Comparison of ENCODE assay signal across 31 cellular contexts in genomic region chr9:1427856-1428255, GRCh38.
DNase-seq lines count a peak whose midpoint lies in the region; ATAC-seq, FAIRE-seq and TF ChIP-seq lines count a peak whose summit lies in the region.
"Had no signal": no experiment of that assay in that cellular context is flagged by ENCODE, and none has a peak within 500 bp of the region (broad histone marks: within the 10 kb centered on the region; RNA-seq: fewer than 3 reads in every experiment).

No MANE protein-coding gene starts in this region.

- no peak for FAIRE-seq in kidney (lab: Jason Lieb, UNC)
- FAIRE-seq: A204.1, A549, D721Med had no signal

- H3K36me3 ChIP-seq in right atrium auricular region: no peaks in the 10 kb centered on the region
- H3K36me3 ChIP-seq in kidney (ENCODE audit: control insufficient read depth in 1 of 2, insufficient read depth in 2 of 2, low read length in 2 of 2): no peaks in the 10 kb centered on the region
- H3K36me3 ChIP-seq: BE2C; BLaER1; BLaER1 treated with 17β-estradiol and CSF1 and Interleukin-3, amounts not matched to agents 10 nM and 100 nM had no signal

- H3K9ac ChIP-seq in kidney (ENCODE audit: low read length in 2 of 2): no peak overlapping the region
- H3K9ac ChIP-seq: BLaER1; BLaER1 treated with 17β-estradiol and CSF1 and Interleukin-3, amounts not matched to agents 10 nM and 100 nM had no signal

- intact Hi-C loops in left ventricle myocardium superior (cut with micrococcal nuclease) (no loop called here), kidney (cut with DNase I) (no loop called here)

- no peaks in the 10 kb centered on the region for H3K9me3 ChIP-seq in right atrium auricular region
- no peaks in the 10 kb centered on the region for H3K9me3 ChIP-seq in kidney (ENCODE audit: control insufficient read depth in 1 of 2, low read length in 2 of 2)
- H3K9me3 ChIP-seq: A549, BE2C, Caco-2 had no signal

- TF ChIP-seq CTCF in right atrium auricular region (IDR thresholded peaks at IDR 0.05): no peak
- no peak for TF ChIP-seq CTCF in kidney (IDR thresholded peaks at IDR 0.05; ENCODE audit: borderline replicate concordance, extremely low read depth, insufficient read depth)

- DNase-seq in left ventricle myocardium superior (no peak), right atrium auricular region (ENCODE audit: low spot score) (no peak), left kidney (ENCODE audit: low read depth, low spot score) (peak; percentile 26), kidney (no peak)
- DNase-seq: 8988T; ACHN; AML-193; BE2C; C1 segment of cervical spinal cord; Caco-2; Calu3; CD4-positive, alpha-beta memory T cell; CD4-positive, alpha-beta T cell; CD4-positive, CD25-positive, alpha-beta regulatory T cell; CD8-positive, alpha-beta memory T cell; CD8-positive, alpha-beta T cell; COR-L47; DMS 273 treated with DMSO at 0.1 percent for 48 hours; DMS153; DMS53; DMS79; DMS79 treated with DMSO at 0.1 percent for 48 hours; DND-41; EL had no signal

- no peaks in the 10 kb centered on the region for H3K27me3 ChIP-seq in right atrium auricular region
- H3K27me3 ChIP-seq: BE2C; BLaER1; BLaER1 treated with 17β-estradiol and CSF1 and Interleukin-3, amounts not matched to agents 10 nM and 100 nM had no signal

- H3K4me1 ChIP-seq in right atrium auricular region: no peaks in the 10 kb centered on the region
- no peaks in the 10 kb centered on the region for H3K4me1 ChIP-seq in kidney (ENCODE audit: control insufficient read depth in 1 of 2, insufficient read depth in 1 of 2, low read depth in 1 of 2, low read length in 2 of 2)
- H3K4me1 ChIP-seq: A549; BE2C; BLaER1; BLaER1 treated with 17β-estradiol and CSF1 and Interleukin-3, amounts not matched to agents 10 nM and 100 nM; Caco-2 had no signal

- H3K27ac ChIP-seq in right atrium auricular region (no peak overlapping the region), kidney (ENCODE audit: low read depth in 2 of 2, low read length in 2 of 2) (no peak overlapping the region)
- H3K27ac ChIP-seq: 22Rv1; A549; BLaER1; BLaER1 treated with 17β-estradiol and CSF1 and Interleukin-3, amounts not matched to agents 10 nM and 100 nM; C4-2B had no signal

- peak; percentile 65 for ATAC-seq in left ventricle myocardium superior
- ATAC-seq: A549; CD8-positive, alpha-beta T cell had no signal

- H3K4me3 ChIP-seq in right atrium auricular region (no peak overlapping the region), kidney (ENCODE audit: low read length in 2 of 2) (no peak overlapping the region)
- H3K4me3 ChIP-seq: A549; BLaER1; BLaER1 treated with 17β-estradiol and CSF1 and Interleukin-3, amounts not matched to agents 10 nM and 100 nM had no signal
